16 cellular contexts compared by ENCODE assay signal in the genomic region with DNA sequence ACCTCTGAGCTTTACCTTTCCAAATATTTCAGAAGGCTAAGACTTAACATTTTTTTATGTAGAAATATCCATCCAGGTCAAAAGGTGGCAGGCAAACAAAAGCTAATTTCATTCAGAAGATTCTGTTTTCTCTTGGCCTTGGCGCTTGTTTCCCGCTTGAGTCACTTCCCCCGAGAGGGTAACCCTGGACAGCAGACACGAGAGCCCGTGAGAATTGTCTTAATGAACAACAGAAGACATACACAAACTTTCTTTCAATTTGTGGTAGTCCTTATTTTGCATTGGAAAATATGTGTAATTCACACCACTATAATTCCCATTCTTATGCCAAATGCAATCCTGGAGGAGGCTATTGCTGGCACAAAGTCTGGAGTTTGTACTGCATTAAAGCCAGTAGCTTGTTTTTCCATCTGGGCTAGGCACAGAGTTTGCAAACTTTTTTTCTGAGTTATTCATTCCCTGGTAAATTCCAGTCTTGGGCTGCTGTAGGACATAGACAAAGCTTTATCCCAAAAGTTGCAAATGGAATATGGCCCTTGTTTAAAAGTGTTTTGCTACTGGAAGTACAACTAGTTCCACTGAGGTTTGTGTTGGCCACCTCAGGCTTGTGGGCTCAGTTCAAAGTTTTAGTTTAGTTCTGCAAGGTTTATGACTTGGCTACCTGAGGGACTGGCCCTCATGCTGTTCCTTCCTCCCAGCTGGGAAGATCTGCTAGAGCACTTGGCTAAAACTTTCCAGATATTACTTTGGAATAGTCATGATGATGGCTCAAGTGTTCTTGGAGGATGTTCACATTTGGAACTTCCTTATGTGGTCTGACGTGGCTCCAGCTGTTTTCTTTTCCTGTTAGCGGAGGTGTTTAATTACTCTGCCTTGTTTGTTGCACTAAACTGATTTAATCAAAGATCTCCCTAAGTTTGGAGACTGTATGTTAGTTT.
DNase-seq lines count a peak whose midpoint lies in the region; ATAC-seq and TF ChIP-seq lines count a peak whose summit lies in the region.
"Had no signal": no experiment of that assay in that cellular context is flagged by ENCODE, and none has a peak within 500 bp of the region (broad histone marks: within the 10 kb centered on the region; RNA-seq: fewer than 3 reads in every experiment).

No MANE protein-coding gene starts in this region.

- DNase-seq in activated CD8-positive, alpha-beta T cell treated with anti-CD3 and anti-CD28 coated beads, Interleukin-2, amount 10 ng/mL, durations not matched to agents 7 days and 5 days: no peak
- no peak for DNase-seq in activated CD8-positive, alpha-beta T cell treated with anti-CD3 and anti-CD28 coated beads for 36 hours
- DNase-seq in astrocyte of the spinal cord (ENCODE audit: low read depth, low spot score): peak; percentile 29
- no peak for DNase-seq in right atrium auricular region (ENCODE audit: low spot score)
- peak in 1 of 2 donors; percentile 12 for DNase-seq in thyroid gland
- DNase-seq in GM20000 (ENCODE audit: low spot score): no peak
- DNase-seq: ACHN; activated CD4-positive, alpha-beta T cell treated with anti-CD3 and anti-CD28 coated beads for 1 hour; central memory CD4-positive, alpha-beta T cell; DMS53; islet precursor cell; naive B cell; NCI-H1930; stimulated activated CD4-positive, alpha-beta T cell treated with anti-CD3 and anti-CD28 coated beads, Interleukin-12 subunit alpha, Interleukin-12 subunit beta, amount 100 ng/mL, for 4 hours had no signal

- no peaks in the 10 kb centered on the region for H3K27me3 Mint-ChIP-seq in activated CD8-positive, alpha-beta T cell treated with anti-CD3 and anti-CD28 coated beads, Interleukin-2, amount 10 ng/mL, durations not matched to agents 7 days and 5 days (ENCODE audit: low read depth)
- H3K27me3 Mint-ChIP-seq in activated CD8-positive, alpha-beta T cell treated with anti-CD3 and anti-CD28 coated beads for 36 hours: no peaks in the 10 kb centered on the region
- no peaks in the 10 kb centered on the region for H3K27me3 Mint-ChIP-seq in activated T-helper 17 cell treated with anti-CD3 and anti-CD28 coated beads, Interleukin-2, amount 50 U/mL, for 72 hours

- TF ChIP-seq CTCF in activated CD8-positive, alpha-beta T cell treated with anti-CD3 and anti-CD28 coated beads for 36 hours (IDR thresholded peaks at IDR 0.05): no peak
- TF ChIP-seq CTCF in astrocyte of the spinal cord (IDR thresholded peaks at IDR 0.05; ENCODE audit: low read depth, low read length) (no peak), right atrium auricular region (IDR thresholded peaks at IDR 0.05) (peak in 1 of 2 donors; percentile 17), thyroid gland (IDR thresholded peaks at IDR 0.05) (peak in 1 of 6 experiments; percentile 10), GM20000 (IDR thresholded peaks at IDR 0.05; ENCODE audit: extremely low read depth, missing control alignments) (no peak)

- no peak overlapping the region for H3K4me3 Mint-ChIP-seq in activated CD8-positive, alpha-beta T cell treated with anti-CD3 and anti-CD28 coated beads, Interleukin-2, amount 10 ng/mL, durations not matched to agents 7 days and 5 days
- H3K4me3 Mint-ChIP-seq in activated CD8-positive, alpha-beta T cell treated with anti-CD3 and anti-CD28 coated beads for 36 hours: no peak overlapping the region
- H3K4me3 Mint-ChIP-seq in activated T-helper 17 cell treated with anti-CD3 and anti-CD28 coated beads, Interleukin-2, amount 50 U/mL, for 72 hours: no peak overlapping the region
- H3K4me3 Mint-ChIP-seq: naive B cell had no signal

- peaks cover 60% of the 10 kb centered on the region for H3K36me3 Mint-ChIP-seq in activated CD8-positive, alpha-beta T cell treated with anti-CD3 and anti-CD28 coated beads, Interleukin-2, amount 10 ng/mL, durations not matched to agents 7 days and 5 days (ENCODE audit: low read depth)
- no peaks in the 10 kb centered on the region for H3K36me3 Mint-ChIP-seq in activated CD8-positive, alpha-beta T cell treated with anti-CD3 and anti-CD28 coated beads for 36 hours (ENCODE audit: low read depth)
- H3K36me3 Mint-ChIP-seq in activated T-helper 17 cell treated with anti-CD3 and anti-CD28 coated beads, Interleukin-2, amount 50 U/mL, for 72 hours (ENCODE audit: low read depth): no peaks in the 10 kb centered on the region
- H3K36me3 Mint-ChIP-seq: naive B cell had no signal

- intact Hi-C loops in activated CD8-positive, alpha-beta T cell treated with anti-CD3 and anti-CD28 coated beads for 36 hours (cut with micrococcal nuclease): no loop called here
- intact Hi-C loops in thyroid gland (cut with DNase I): no loop called here

- POLR2A ChIA-PET in activated CD8-positive, alpha-beta T cell treated with anti-CD3 and anti-CD28 coated beads, Interleukin-2, amount 10 ng/mL, durations not matched to agents 7 days and 5 days (lab: Charles Lee): interaction anchor here (0.9 to 4.4 kb wide), 2 partner anchors 12 to 110 kb away, joined by 6 to 17 read pairs; a partner anchor contains a TSS
- POLR2A ChIA-PET in activated CD8-positive, alpha-beta T cell treated with anti-CD3 and anti-CD28 coated beads for 36 hours (lab: Charles Lee): interaction anchor here (0.9 kb wide), 1 partner anchor 109 kb away, joined by 3 read pairs; no protein-coding TSS in a partner anchor

- H3K4me3 ChIP-seq in astrocyte of the spinal cord (ENCODE audit: low read depth, low read length) (no peak overlapping the region), right atrium auricular region (no peak overlapping the region), thyroid gland (replicated peaks in 1 of 3) (no peak overlapping the region)

- no peaks in the 10 kb centered on the region for H3K36me3 ChIP-seq in right atrium auricular region
- no peaks in the 10 kb centered on the region for H3K36me3 ChIP-seq in thyroid gland

- H3K27me3 ChIP-seq in right atrium auricular region (no peaks in the 10 kb centered on the region), thyroid gland (no peaks in the 10 kb centered on the region)

- peaks cover 0 to 10% of the 10 kb centered on the region in 2 donors for H3K4me1 ChIP-seq in right atrium auricular region
- no peaks in the 10 kb centered on the region for H3K4me1 ChIP-seq in thyroid gland

- in situ Hi-C loops in astrocyte of the spinal cord (cut with HindIII; ENCODE audit: low sequenced_read_pairs): no loop called here

- H3K9me3 ChIP-seq in right atrium auricular region: no peaks in the 10 kb centered on the region
- H3K9me3 ChIP-seq in thyroid gland: no peaks in the 10 kb centered on the region

- 63 to 74% methylated on average over 7 of the region's 7 CpGs for WGBS in thyroid gland, 2 donors

- peak; percentile 32 for ATAC-seq in activated CD8-positive, alpha-beta T cell treated with anti-CD3 and anti-CD28 coated beads, Interleukin-2, amount 10 ng/mL, durations not matched to agents 7 days and 5 days
- ATAC-seq in activated CD8-positive, alpha-beta T cell treated with anti-CD3 and anti-CD28 coated beads for 36 hours: no peak
- no peak for ATAC-seq in activated T-helper 17 cell treated with anti-CD3 and anti-CD28 coated beads, Interleukin-2, amount 50 U/mL, for 72 hours (replicated peaks)
- no peak for ATAC-seq in HG02970 (IDR thresholded peaks at IDR 0.05; ENCODE audit: low FRiP score, unreplicated experiment)

- peaks cover 28% of the 10 kb centered on the region for H3K9me3 Mint-ChIP-seq in activated CD8-positive, alpha-beta T cell treated with anti-CD3 and anti-CD28 coated beads, Interleukin-2, amount 10 ng/mL, durations not matched to agents 7 days and 5 days (ENCODE audit: insufficient read depth)
- H3K9me3 Mint-ChIP-seq in activated CD8-positive, alpha-beta T cell treated with anti-CD3 and anti-CD28 coated beads for 36 hours: peaks cover 7% of the 10 kb centered on the region
- no peaks in the 10 kb centered on the region for H3K9me3 Mint-ChIP-seq in activated T-helper 17 cell treated with anti-CD3 and anti-CD28 coated beads, Interleukin-2, amount 50 U/mL, for 72 hours

- no peak for TF ChIP-seq POLR2A in thyroid gland (IDR thresholded peaks at IDR 0.05)

- peak overlapping the region; percentile 37 for H3K27ac Mint-ChIP-seq in activated CD8-positive, alpha-beta T cell treated with anti-CD3 and anti-CD28 coated beads, Interleukin-2, amount 10 ng/mL, durations not matched to agents 7 days and 5 days
- no peak overlapping the region for H3K27ac Mint-ChIP-seq in activated CD8-positive, alpha-beta T cell treated with anti-CD3 and anti-CD28 coated beads for 36 hours
- H3K27ac Mint-ChIP-seq in activated T-helper 17 cell treated with anti-CD3 and anti-CD28 coated beads, Interleukin-2, amount 50 U/mL, for 72 hours: no peak overlapping the region
- H3K27ac Mint-ChIP-seq: naive B cell had no signal

- H3K27ac ChIP-seq in right atrium auricular region (peak overlapping the region; percentile 25 to 59), thyroid gland (peak overlapping the region in 2 of 3 donors; percentile 18)

- CTCF ChIA-PET in activated CD8-positive, alpha-beta T cell treated with anti-CD3 and anti-CD28 coated beads, Interleukin-2, amount 10 ng/mL, durations not matched to agents 7 days and 5 days (lab: Charles Lee): interaction anchor here (1.0 to 3.4 kb wide), 5 partner anchors 9 to 243 kb away, joined by 3 to 11 read pairs (median 6); no protein-coding TSS in a partner anchor
- CTCF ChIA-PET in activated CD8-positive, alpha-beta T cell treated with anti-CD3 and anti-CD28 coated beads for 36 hours (lab: Charles Lee): interaction anchor here (0.9 to 1.3 kb wide), 2 partner anchors 10 to 58 kb away, joined by 3 read pairs; no protein-coding TSS in a partner anchor

- H3K4me1 Mint-ChIP-seq in activated CD8-positive, alpha-beta T cell treated with anti-CD3 and anti-CD28 coated beads, Interleukin-2, amount 10 ng/mL, durations not matched to agents 7 days and 5 days (ENCODE audit: low read depth): peaks cover 80% of the 10 kb centered on the region
- peaks cover 11% of the 10 kb centered on the region for H3K4me1 Mint-ChIP-seq in activated CD8-positive, alpha-beta T cell treated with anti-CD3 and anti-CD28 coated beads for 36 hours (ENCODE audit: low read depth)
- H3K4me1 Mint-ChIP-seq in activated T-helper 17 cell treated with anti-CD3 and anti-CD28 coated beads, Interleukin-2, amount 50 U/mL, for 72 hours: no peaks in the 10 kb centered on the region
- H3K4me1 Mint-ChIP-seq: naive B cell had no signal
